ENCODE assay signal across 24 cellular contexts in genomic region chr6:33185190-33185589, GRCh38.
"Had no signal": no experiment of that assay in that cellular context is flagged by ENCODE, and none has a peak within 500 bp of the region (broad histone marks: within the 10 kb centered on the region; RNA-seq: fewer than 3 reads in every experiment).

No MANE protein-coding gene starts in this region.

- H3K4me3 ChIP-seq: pancreas, psoas muscle, right atrium auricular region, skin epidermis, testis, uterus had no signal

- FAIRE-seq: endometrium, pancreas had no signal

- H3K27ac Mint-ChIP-seq: activated B cell treated with CpG ODN at 0.5 μM for 24 hours; activated CD4-positive, alpha-beta memory T cell treated with anti-CD3 and anti-CD28 coated beads for 36 hours; activated CD8-positive, alpha-beta memory T cell treated with anti-CD3 and anti-CD28 coated beads, Interleukin-2, amount 10 ng/mL, durations not matched to agents 7 days and 5 days; brain; immature natural killer cell had no signal

- H3K27ac ChIP-seq: foreskin keratinocyte, pancreas, psoas muscle, right atrium auricular region, skin epidermis, testis, uterus had no signal

- DNase-seq: activated B cell treated with CpG ODN at 0.5 μM for 24 hours; activated CD4-positive, alpha-beta memory T cell treated with anti-CD3 and anti-CD28 coated beads for 36 hours; activated CD4-positive, alpha-beta T cell treated with anti-CD3 and anti-CD28 coated beads for 36 hours; activated CD8-positive, alpha-beta memory T cell treated with anti-CD3 and anti-CD28 coated beads, Interleukin-2, amount 10 ng/mL, durations not matched to agents 7 days and 5 days; activated gamma-delta T cell; activated naive CD4-positive, alpha-beta T cell treated with anti-CD3 and anti-CD28 coated beads, Interleukin-2, amount 50 U/mL, for 16 hours; activated T-cell treated with anti-CD3 and anti-CD28 coated beads for 4 hours; effector CD4-positive, alpha-beta T cell; foreskin keratinocyte; immature natural killer cell; kidney glomerular epithelial cell; left ventricle myocardium superior; mammary epithelial cell; stimulated activated CD4-positive, alpha-beta T cell treated with anti-CD3 and anti-CD28 coated beads, Interleukin-1b, Interleukin-23, amount 100 ng/mL, for 48 hours; testis; trophoblast cell; uterus had no signal

- H3K9me3 ChIP-seq: pancreas, psoas muscle, right atrium auricular region, testis, uterus had no signal

- ATAC-seq: activated CD4-positive, alpha-beta T cell treated with anti-CD3 and anti-CD28 coated beads for 36 hours; activated CD8-positive, alpha-beta memory T cell treated with anti-CD3 and anti-CD28 coated beads, Interleukin-2, amount 10 ng/mL, durations not matched to agents 7 days and 5 days; foreskin keratinocyte; left ventricle myocardium superior; natural killer cell treated with Interleukin-12 subunit alpha and Interleukin-12 subunit beta and Interleukin-15 and Interleukin-18, amount 100 ng/mL, for 72 hours; pancreas; psoas muscle had no signal

- H3K4me1 ChIP-seq: foreskin keratinocyte, pancreas, psoas muscle, right atrium auricular region, testis, uterus had no signal

- H3K36me3 ChIP-seq: pancreas, right atrium auricular region, uterus had no signal

- H3K4me3 Mint-ChIP-seq: activated B cell treated with CpG ODN at 0.5 μM for 24 hours; activated CD4-positive, alpha-beta memory T cell treated with anti-CD3 and anti-CD28 coated beads for 36 hours; activated CD4-positive, alpha-beta T cell treated with anti-CD3 and anti-CD28 coated beads for 36 hours; activated CD8-positive, alpha-beta memory T cell treated with anti-CD3 and anti-CD28 coated beads, Interleukin-2, amount 10 ng/mL, durations not matched to agents 7 days and 5 days; brain; natural killer cell treated with Interleukin-12 subunit alpha and Interleukin-12 subunit beta and Interleukin-15 and Interleukin-18, amount 100 ng/mL, for 72 hours had no signal

- H3K9me3 Mint-ChIP-seq: brain had no signal

- H3K4me1 Mint-ChIP-seq: brain had no signal

- H3K27me3 ChIP-seq: pancreas, right atrium auricular region, testis, uterus had no signal
